In genomic region chr6:128511518-128511917, GRCh38 we compare ENCODE assay signal across 9 cellular contexts. TPM values are rescaled to one million over a fixed set of nuclear protein-coding genes. Genes with fewer than 3 reads are reported as not detected.
DNase-seq lines count a peak whose midpoint lies in the region; ATAC-seq, FAIRE-seq and TF ChIP-seq lines count a peak whose summit lies in the region.
"Had no signal": no experiment of that assay in that cellular context is flagged by ENCODE, and none has a peak within 500 bp of the region (broad histone marks: within the 10 kb centered on the region; RNA-seq: fewer than 3 reads in every experiment).

No MANE protein-coding gene starts in this region.

- H3K4me2 ChIP-seq in endothelial cell of umbilical vein (ENCODE audit: insufficient read depth, low read length) = peak overlapping the region; percentile 1

- intact Hi-C loops in endothelial cell of umbilical vein (cut with micrococcal nuclease) = no loop called here

- no peaks in the 10 kb centered on the region for H3K27me3 ChIP-seq in endothelial cell of umbilical vein (ENCODE audit: control insufficient read depth in 2 of 2, insufficient read depth in 2 of 2, low read length in 2 of 2)

- CTCF ChIA-PET in endothelial cell of umbilical vein (lab: Charles Lee) = interaction anchor here (1.1 to 2.1 kb wide), 4 partner anchors 9 to 656 kb away, joined by 3 to 6 read pairs (median 3); partner anchors contain the start of gene PTPRK

- no peaks in the 10 kb centered on the region for H3K9me1 ChIP-seq in endothelial cell of umbilical vein (replicated peaks; ENCODE audit: control insufficient read depth, extremely low read depth, insufficient read depth, low read length)

- H3K79me2 ChIP-seq in endothelial cell of umbilical vein (ENCODE audit: control insufficient read depth, insufficient read depth, low read length) = peaks cover 74% of the 10 kb centered on the region

- no peaks in the 10 kb centered on the region for H4K20me1 ChIP-seq in endothelial cell of umbilical vein (replicated peaks; ENCODE audit: control insufficient read depth, extremely low read depth, insufficient read depth, low read length)

- no peak for TF ChIP-seq POLR2A in endothelial cell of umbilical vein (IDR thresholded peaks at IDR 0.05; ENCODE audit: low read depth, low read length)

- no peak for DNase-seq in endothelial cell of umbilical vein (ENCODE audit: low read depth, low spot score)
- DNase-seq in substantia nigra (lab: John Stamatoyannopoulos, UW) = no peak
- no peak for DNase-seq in G401 (ENCODE audit: low spot score)
- no peak for DNase-seq in GM10266 (ENCODE audit: extremely low spot score)
- no peak for DNase-seq in urothelium cell line (ENCODE audit: low spot score)
- DNase-seq: effector CD4-positive, alpha-beta T cell; Karpas-422 had no signal

- no peaks in the 10 kb centered on the region for H3K9me3 ChIP-seq in endothelial cell of umbilical vein (replicated peaks; ENCODE audit: control insufficient read depth, insufficient read depth, low read length)

- POLR2A ChIA-PET in endothelial cell of umbilical vein (lab: Charles Lee) = no interaction called here

- no peak overlapping the region for H3K4me3 ChIP-seq in endothelial cell of umbilical vein (replicated peaks in 1 of 3; ENCODE audit: insufficient read depth in 1 of 3, low read depth in 1 of 3, low read length in 3 of 3)

- H3K4me1 ChIP-seq in endothelial cell of umbilical vein (ENCODE audit: control insufficient read depth, extremely low read depth, insufficient read depth, low read length) = peaks cover 73% of the 10 kb centered on the region

- ATAC-seq in GM21367 (IDR thresholded peaks at IDR 0.05; ENCODE audit: unreplicated experiment) = peak; percentile 60
- peak; percentile 74 for ATAC-seq in HG03196 (IDR thresholded peaks at IDR 0.05; ENCODE audit: unreplicated experiment)

- in situ Hi-C loops in G401 (cut with HindIII; ENCODE audit: low sequenced_read_pairs) = no loop called here

- no TSS peak for BruUV-seq in endothelial cell of umbilical vein (replicated peaks; lab: Mats Ljungman, UMichigan)

- H3K27ac ChIP-seq in endothelial cell of umbilical vein (ENCODE audit: insufficient read depth, low read depth, low read length) (peak overlapping the region; percentile 43), substantia nigra (ENCODE audit: low read depth, low read length, poor library complexity, severe bottlenecking) (peak overlapping the region; percentile 20)

- dilution Hi-C loops in endothelial cell of umbilical vein (cut with MboI; ENCODE audit: extremely low pct_ligation_motif_present, low sequenced_read_pairs) = no loop called here

- no peaks in the 10 kb centered on the region for H3K36me3 ChIP-seq in endothelial cell of umbilical vein (ENCODE audit: control insufficient read depth in 2 of 2, extremely low read depth in 1 of 2, insufficient read depth in 2 of 2, low read length in 2 of 2)

- FAIRE-seq in endothelial cell of umbilical vein (lab: Jason Lieb, UNC) (no peak), urothelium cell line (lab: Jason Lieb, UNC) (no peak)

- H3K9ac ChIP-seq in endothelial cell of umbilical vein (replicated peaks; ENCODE audit: extremely low read depth, insufficient read depth, low read length) = no peak overlapping the region

- TF ChIP-seq CTCF in endothelial cell of umbilical vein (IDR thresholded peaks at IDR 0.05; ENCODE audit: extremely low read depth in 1 of 2, insufficient read depth in 1 of 2, low read depth in 1 of 2, low read length in 2 of 2) (no peak), GM10266 (IDR thresholded peaks at IDR 0.05; ENCODE audit: control insufficient read depth, insufficient read depth, low read depth, missing control alignments) (no peak)

- no peak overlapping the region for H2AFZ ChIP-seq in endothelial cell of umbilical vein (ENCODE audit: low read depth, low read length)

TF ChIP-seq in endothelial cell of umbilical vein, 7 proteins besides CTCF, POLR2A, EP300 and RAD21:
- no peak for TF ChIP-seq GATA2 (IDR thresholded peaks at IDR 0.05; ENCODE audit: insufficient read depth, insufficient read length, low read depth, low read length)
- TF ChIP-seq FOS (IDR thresholded peaks at IDR 0.05; ENCODE audit: borderline replicate concordance, insufficient read depth, low read length) = peak; percentile 45

RNA-seq across cellular contexts. Expression of gene PTPRK, which starts 8.9 kb away (rescaled TPM):
- total RNA-seq in endothelial cell of umbilical vein = 74.0 and 88.3 TPM in 2 replicates
- polyA plus RNA-seq in endothelial cell of umbilical vein = 14.5 and 15.2 TPM in 2 replicates
- 11.3 and 12.8 TPM in 2 replicates for polyA plus RNA-seq in endothelial cell of umbilical vein (2011; cell fraction: cytosol; rRNA removed)
- polyA plus RNA-seq in endothelial cell of umbilical vein (2011; cell fraction: nucleus; rRNA removed) = 26.0 and 29.7 TPM in 2 replicates
- polyA plus RNA-seq in endothelial cell of umbilical vein (2012) = 46.0 and 69.9 TPM in 2 replicates
- 118 and 121 TPM in 2 replicates for polyA minus RNA-seq in endothelial cell of umbilical vein
- 6.0 TPM for polyA minus RNA-seq in endothelial cell of umbilical vein (2011; cell fraction: cytosol; rRNA and poly(A)+ RNA removed)
- 352 and 446 TPM in 2 replicates for polyA minus RNA-seq in endothelial cell of umbilical vein (2011; cell fraction: nucleus; rRNA and poly(A)+ RNA removed)
- total RNA-seq in G401 (2014; rRNA removed; shearing (Covaris generic)) = not detected in 2 replicates

Comparison
In these comparisons a context has a peak if more than half of its experiments do, and no peak if none do; other contexts are left out.
1. RNA of gene PTPRK, which starts 8.9 kb away (total RNA-seq): 74.0 to 88.3 TPM in endothelial cell of umbilical vein; not detected in G401; every median in the first group is over 10 times any median in the second.